Comparison of ENCODE assay signal across 27 cellular contexts in genomic region chr3:123481071-123481470, GRCh38. TPM values are rescaled to one million over a fixed set of nuclear protein-coding genes. Genes with fewer than 3 reads are reported as not detected.
"Had no signal": no experiment of that assay in that cellular context is flagged by ENCODE, and none has a peak within 500 bp of the region (broad histone marks: within the 10 kb centered on the region; RNA-seq: fewer than 3 reads in every experiment).

No MANE protein-coding gene starts in this region.

- FAIRE-seq: islet of Langerhans had no signal

- H3K36me3 ChIP-seq: gastrocnemius medialis, heart left ventricle, lower lobe of right lung, neural progenitor cell, prostate gland, right atrium auricular region, stomach, thyroid gland, uterus had no signal

- H3K9me3 ChIP-seq: gastrocnemius medialis, heart left ventricle, lower lobe of right lung, mucosa of descending colon, prostate gland, right atrium auricular region, stomach, thyroid gland, uterus had no signal

- H3K4me2 ChIP-seq: hepatocyte, neural progenitor cell, smooth muscle cell had no signal

- H3K4me3 ChIP-seq: gastrocnemius medialis, heart left ventricle, hepatocyte, lower lobe of right lung, mucosa of descending colon, neural progenitor cell, prostate gland, right atrium auricular region, smooth muscle cell, stomach, thyroid gland, uterus had no signal

- ATAC-seq: gastrocnemius medialis, lower lobe of right lung, mucosa of descending colon, sciatic nerve had no signal

- DNase-seq: cerebellar nuclear complex; cortex of kidney; foreskin fibroblast; gastrocnemius medialis; heart left ventricle; kidney glomerular epithelial cell; left ventricle myocardium superior; lower lobe of right lung; mucosa of descending colon; naive B cell; stimulated activated CD4-positive, alpha-beta T cell treated with anti-CD3 and anti-CD28 coated beads, Interleukin-2, amount 100 ng/mL, for 24 hours; stimulated activated CD4-positive, alpha-beta T cell treated with anti-CD3 and anti-CD28 coated beads, Interleukin-4, amount 100 ng/mL, for 24 hours; stimulated activated naive CD4-positive, alpha-beta T cell treated with Interleukin-2 at 50 U/mL for 16 hours; stomach; thyroid gland; trophoblast cell; uterus had no signal

- H3K79me2 ChIP-seq: hepatocyte, parathyroid adenoma had no signal

- H2AFZ ChIP-seq: hepatocyte, neural progenitor cell, parathyroid adenoma had no signal

- H3K27me3 ChIP-seq: heart left ventricle, hepatocyte, neural progenitor cell, right atrium auricular region, thyroid gland, uterus had no signal

- H3K4me1 ChIP-seq: gastrocnemius medialis, heart left ventricle, lower lobe of right lung, parathyroid adenoma, prostate gland, right atrium auricular region, stomach, thyroid gland, uterus had no signal

- H3K27ac ChIP-seq: epithelial cell of prostate, gastrocnemius medialis, heart left ventricle, hepatocyte, lower lobe of right lung, neural progenitor cell, parathyroid adenoma, prostate gland, right atrium auricular region, stomach, thyroid gland, uterus had no signal

- H3K9ac ChIP-seq: neural progenitor cell, parathyroid adenoma had no signal

RNA-seq across cellular contexts. Expression of gene ADCY5, which starts 32.2 kb away (rescaled TPM):
- total RNA-seq: natural killer cell treated with Interleukin-12 subunit alpha and Interleukin-12 subunit beta and Interleukin-15 and Interleukin-18, amount 100 ng/mL, for 72 hours had no signal
